ENCODE assay signal across 22 cellular contexts in genomic region chr18:36559458-36559857, GRCh38.
A peak's percentile ranks its signal among the peaks of the same experiment; 100 is the strongest.
DNase-seq lines count a peak whose midpoint lies in the region; ATAC-seq and TF ChIP-seq lines count a peak whose summit lies in the region.
"Had no signal": no experiment of that assay in that cellular context is flagged by ENCODE, and none has a peak within 500 bp of the region (broad histone marks: within the 10 kb centered on the region; RNA-seq: fewer than 3 reads in every experiment).

No MANE protein-coding gene starts in this region.

- no peak overlapping the region; the same call in 1 of the 2 replicates for H4K5ac ChIP-seq in IMR-90 (ENCODE audit: low read depth, low read length)

- H2AFZ ChIP-seq in IMR-90 (replicated peaks; ENCODE audit: low read length, poor library complexity), result no peak overlapping the region
- H2AFZ ChIP-seq: GM23248 had no signal

- no peak overlapping the region for H3K14ac ChIP-seq in IMR-90 (replicated peaks; ENCODE audit: low read depth, low read length)

- dilution Hi-C loops in IMR-90 (cut with HindIII; ENCODE audit: low sequenced_read_pairs, unreplicated experiment), result no loop called here

- intact Hi-C loops in left ventricle myocardium inferior (cut with micrococcal nuclease), result no loop called here
- intact Hi-C loops in cardiac septum (cut with DNase I), result no loop called here
- intact Hi-C loops in IMR-90 (cut with micrococcal nuclease), result loop anchor here (5.0 to 10.0 kb wide), 2 partner anchors 75 to 262 kb away; partner anchors contain the start of gene FHOD3
- intact Hi-C loops in posterior vena cava (cut with DNase I), result no loop called here

- in situ Hi-C loops in IMR-90 (cut with MboI; ENCODE audit: low sequenced_read_pairs), result no loop called here

- no peaks in the 10 kb centered on the region for H3K36me3 ChIP-seq in left ventricle myocardium inferior
- H3K36me3 ChIP-seq in IMR-90 (ENCODE audit: control insufficient read depth, insufficient read depth, low read length), result no peaks in the 10 kb centered on the region
- H3K36me3 ChIP-seq: BE2C had no signal

- no peak for TF ChIP-seq RAD21 in IMR-90 (IDR thresholded peaks at IDR 0.05; ENCODE audit: low read length)

- H3K27ac Mint-ChIP-seq in nephron, result peak overlapping the region; percentile 6 to 51 (median 7)
- H3K27ac Mint-ChIP-seq: CD4-positive, CD25-positive, alpha-beta regulatory T cell; CD8-positive, alpha-beta memory T cell; HFFc6; IgD-negative memory B cell had no signal

- POLR2A ChIA-PET in IMR-90 (lab: Charles Lee; ENCODE audit: unreplicated experiment) (no interaction called here), RWPE1 (lab: Yijun Ruan, JAX; ENCODE audit: low non-redundant PET) (no interaction called here)

- peaks cover 13% of the 10 kb centered on the region for H3K36me3 Mint-ChIP-seq in nephron (ENCODE audit: low read depth)
- H3K36me3 Mint-ChIP-seq: CD4-positive, CD25-positive, alpha-beta regulatory T cell; CD8-positive, alpha-beta memory T cell; IgD-negative memory B cell had no signal

- no CpG with 5 or more reads among the region's 1 CpG for whole genome bisulfite sequencing in IMR-90 (ENCODE audit: extremely low coverage in 2 of 2, insufficient read length in 1 of 2), 2 experiments

- H3K4me2 ChIP-seq in IMR-90 (ENCODE audit: low read depth, low read length), result no peak overlapping the region

- no peak for ATAC-seq in IMR-90 (ENCODE audit: low read depth)
- ATAC-seq: GM12878 had no signal

- DNase-seq in left ventricle myocardium inferior (no peak), cardiac septum (ENCODE audit: low spot score) (no peak), IMR-90 (no peak), posterior vena cava (ENCODE audit: low spot score) (no peak), RWPE1 (ENCODE audit: low spot score) (no peak)
- DNase-seq in activated naive CD4-positive, alpha-beta T cell treated with anti-CD3 and anti-CD28 coated beads, Interleukin-2, amount 50 U/mL, for 16 hours, result no peak
- DNase-seq: ACHN; BE2C; C1 segment of cervical spinal cord; CD4-positive, CD25-positive, alpha-beta regulatory T cell; CD8-positive, alpha-beta memory T cell; COR-L47; DMS 273 treated with DMSO at 0.1 percent for 48 hours; DMS53; DND-41; EL; GM23248; HCEC 1CT; HFFc6 had no signal

- no peak overlapping the region for H3K56ac ChIP-seq in IMR-90 (ENCODE audit: extremely low read depth, insufficient read depth, low read length)

- H4K91ac ChIP-seq in IMR-90 (ENCODE audit: insufficient read depth, low read depth, low read length), result no peak overlapping the region

- H3K4ac ChIP-seq in IMR-90 (ENCODE audit: low read depth, low read length), result no peak overlapping the region

- no peak overlapping the region for H2AK9ac ChIP-seq in IMR-90 (replicated peaks; ENCODE audit: low read depth, low read length, poor library complexity)

- no peak for TF ChIP-seq CTCF in left ventricle myocardium inferior (IDR thresholded peaks at IDR 0.05; ENCODE audit: borderline replicate concordance)
- no peak for TF ChIP-seq CTCF in IMR-90 (conservative IDR thresholded peaks at IDR 0.05; ENCODE audit: low read depth, low read length)
- TF ChIP-seq CTCF in nephron (IDR thresholded peaks at IDR 0.05; ENCODE audit: unreplicated experiment in 3 of 3), result no peak
- TF ChIP-seq CTCF in RWPE1 (conservative IDR thresholded peaks at IDR 0.05; ENCODE audit: low read depth), result no peak

- H3K9ac ChIP-seq in IMR-90 (ENCODE audit: low read depth, low read length), result no peak overlapping the region
- H3K9ac ChIP-seq: GM23248 had no signal

- peaks cover 34% of the 10 kb centered on the region for H3K4me1 Mint-ChIP-seq in nephron
- H3K4me1 Mint-ChIP-seq: CD4-positive, CD25-positive, alpha-beta regulatory T cell; CD8-positive, alpha-beta memory T cell had no signal

- TF ChIP-seq POLR2A in IMR-90 (IDR thresholded peaks at IDR 0.05; ENCODE audit: low read depth, low read length), result no peak

- no peak overlapping the region for H3K18ac ChIP-seq in IMR-90 (ENCODE audit: low read depth, low read length)

- H2BK15ac ChIP-seq in IMR-90 (ENCODE audit: low read depth, low read length), result no peak overlapping the region

- H2AK5ac ChIP-seq in IMR-90 (ENCODE audit: low read depth, low read length), result no peak overlapping the region

- no peak overlapping the region for H2BK20ac ChIP-seq in IMR-90 (ENCODE audit: low read depth, low read length)

- H3K79me1 ChIP-seq in IMR-90 (ENCODE audit: low read depth in 1 of 2, low read length in 2 of 2), result no peaks in the 10 kb centered on the region

- H3K9me1 ChIP-seq in IMR-90 (ENCODE audit: insufficient read depth, low read length), result no peaks in the 10 kb centered on the region; the same call in 1 of the 2 replicates

- H3K4me3 Mint-ChIP-seq in nephron, result peak overlapping the region in 1 of 3 experiments; percentile 9
- H3K4me3 Mint-ChIP-seq: CD4-positive, CD25-positive, alpha-beta regulatory T cell; CD8-positive, alpha-beta memory T cell; HFFc6; IgD-negative memory B cell had no signal

- BruUV-seq in IMR-90 (replicated peaks; lab: Mats Ljungman, UMichigan), result no TSS peak

- CTCF ChIA-PET in IMR-90 (lab: Yijun Ruan, JAX) (no interaction called here), RWPE1 (lab: Yijun Ruan, JAX) (no interaction called here)

- no peaks in the 10 kb centered on the region; the same call in 1 of the 2 replicates for H4K20me1 ChIP-seq in IMR-90 (ENCODE audit: insufficient read depth, low read length)

- no peak overlapping the region for H2BK5ac ChIP-seq in IMR-90 (ENCODE audit: low read depth, low read length, poor library complexity, severe bottlenecking)

- no peak overlapping the region for H4K8ac ChIP-seq in IMR-90 (ENCODE audit: low read depth in 2 of 2, low read length in 2 of 2)

- H3K9me3 ChIP-seq in left ventricle myocardium inferior (replicated peaks), result no peaks in the 10 kb centered on the region
- H3K9me3 ChIP-seq in IMR-90 (ENCODE audit: control insufficient read depth, insufficient read depth, low read length), result no peaks in the 10 kb centered on the region
- H3K9me3 ChIP-seq: BE2C had no signal

- H3K27me3 ChIP-seq in left ventricle myocardium inferior (ENCODE audit: low read depth) (no peaks in the 10 kb centered on the region), IMR-90 (ENCODE audit: control insufficient read depth, insufficient read depth, low read length) (no peaks in the 10 kb centered on the region)
- H3K27me3 ChIP-seq: BE2C had no signal

- no peaks in the 10 kb centered on the region for H3K27me3 Mint-ChIP-seq in nephron (ENCODE audit: low read depth)

- no peak overlapping the region for H3K23ac ChIP-seq in IMR-90 (ENCODE audit: low read depth, low read length)

- H2BK120ac ChIP-seq in IMR-90 (ENCODE audit: low read depth, low read length), result no peak overlapping the region

- H3K27ac ChIP-seq in left ventricle myocardium inferior (replicated peaks), result peak overlapping the region; percentile 5
- H3K27ac ChIP-seq in IMR-90 (ENCODE audit: insufficient read depth, low read length), result peak overlapping the region; percentile 16; the same call in 1 of the 2 replicates
- no peak overlapping the region for H3K27ac ChIP-seq in RWPE1
- H3K27ac ChIP-seq: GM23248 had no signal

- H3K4me1 ChIP-seq in left ventricle myocardium inferior (peaks cover 48% of the 10 kb centered on the region), IMR-90 (ENCODE audit: control insufficient read depth, insufficient read depth, low read length) (peaks cover 10% of the 10 kb centered on the region)
- H3K4me1 ChIP-seq: BE2C had no signal

- no peak overlapping the region for H3K4me3 ChIP-seq in left ventricle myocardium inferior
- H3K4me3 ChIP-seq in IMR-90 (ENCODE audit: insufficient read depth, low read depth, low read length), result no peak overlapping the region
- H3K4me3 ChIP-seq: GM12878, GM23248 had no signal

- H3K9me3 Mint-ChIP-seq in nephron, result peaks cover 11% of the 10 kb centered on the region

TF ChIP-seq in IMR-90, 13 proteins besides CTCF, POLR2A, EP300 and RAD21:
- no peak for TF ChIP-seq SMC3 (IDR thresholded peaks at IDR 0.05; ENCODE audit: low read depth, low read length)
- no peak for TF ChIP-seq MAFK (IDR thresholded peaks at IDR 0.05; ENCODE audit: low read depth, low read length)
- TF ChIP-seq MAZ (IDR thresholded peaks at IDR 0.05; ENCODE audit: borderline replicate concordance, low read depth, low read length), result no peak
- no peak for TF ChIP-seq MXI1 (IDR thresholded peaks at IDR 0.05; ENCODE audit: borderline replicate concordance, low read depth, low read length)
- TF ChIP-seq USF2 (IDR thresholded peaks at IDR 0.05; ENCODE audit: low read depth, low read length), result no peak
- no peak for TF ChIP-seq FOS (IDR thresholded peaks at IDR 0.05; ENCODE audit: low read depth, low read length)
- TF ChIP-seq NFE2L2 (IDR thresholded peaks at IDR 0.05; ENCODE audit: low read depth, low read length), result no peak
- no peak for TF ChIP-seq RFX5 (IDR thresholded peaks at IDR 0.05; ENCODE audit: low read depth, low read length)
- no peak for TF ChIP-seq ELK1 (IDR thresholded peaks at IDR 0.05; ENCODE audit: borderline replicate concordance, low read depth, low read length)
- TF ChIP-seq CEBPB (IDR thresholded peaks at IDR 0.05; ENCODE audit: low read depth, low read length), result no peak
- no peak for TF ChIP-seq BHLHE40 (IDR thresholded peaks at IDR 0.05; ENCODE audit: low read depth, low read length)
- TF ChIP-seq RCOR1 (IDR thresholded peaks at IDR 0.05; ENCODE audit: insufficient replicate concordance, low read length), result no peak
- TF ChIP-seq CHD1 (IDR thresholded peaks at IDR 0.05; ENCODE audit: low read depth, low read length), result no peak
